ENCODE assay signal across 21 cellular contexts in the genomic region with DNA sequence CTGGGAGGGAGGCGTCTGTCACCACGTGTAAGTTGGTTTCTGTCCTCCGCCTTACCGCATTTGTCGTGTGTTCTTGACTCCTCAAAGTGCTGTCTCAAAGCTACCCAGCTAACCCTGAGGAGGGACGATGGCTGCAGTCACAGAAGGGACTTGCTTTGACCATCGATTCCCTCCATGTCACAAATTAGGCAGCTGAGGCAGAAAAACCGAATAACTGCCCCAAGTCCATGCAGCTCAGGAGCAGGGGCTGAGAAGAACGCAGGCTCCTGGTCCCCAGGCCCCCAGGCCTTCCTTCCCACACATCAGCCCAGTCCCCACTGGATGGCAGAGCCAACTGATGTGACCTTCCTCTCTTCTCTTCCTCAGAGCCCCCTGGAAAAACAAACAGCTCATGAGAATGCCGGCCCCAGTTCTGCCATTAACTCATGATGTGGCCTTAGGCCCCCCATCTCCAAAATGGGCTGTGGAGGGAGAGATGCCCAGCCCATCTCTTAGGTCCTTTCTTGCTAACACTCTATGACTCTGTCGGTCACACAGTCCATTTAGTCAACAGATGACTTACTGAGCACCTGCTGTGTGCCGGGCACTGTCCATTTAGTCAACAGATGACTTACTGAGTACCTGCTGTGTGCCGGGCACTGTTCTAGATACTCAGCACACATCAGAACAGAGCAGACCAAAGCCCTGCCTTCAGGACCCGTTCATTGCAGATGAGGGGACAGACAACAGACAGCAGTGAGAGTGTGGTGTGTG. TPM values are rescaled to one million over a fixed set of nuclear protein-coding genes. Genes with fewer than 3 reads are reported as not detected.
DNase-seq lines count a peak whose midpoint lies in the region; ATAC-seq and TF ChIP-seq lines count a peak whose summit lies in the region.
"Had no signal": no experiment of that assay in that cellular context is flagged by ENCODE, and none has a peak within 500 bp of the region (broad histone marks: within the 10 kb centered on the region; RNA-seq: fewer than 3 reads in every experiment).

No MANE protein-coding gene starts in this region.

- H3K27me3 Mint-ChIP-seq in activated naive CD4-positive, alpha-beta T cell treated with anti-CD3 and anti-CD28 coated beads, Interleukin-2, amount 50 U/mL, for 24 hours, result no peaks in the 10 kb centered on the region
- H3K27me3 Mint-ChIP-seq in activated CD4-positive, alpha-beta memory T cell treated with anti-CD3 and anti-CD28 coated beads, Interleukin-2, amount 10 ng/mL, durations not matched to agents 7 days and 5 days, result no peaks in the 10 kb centered on the region
- no peaks in the 10 kb centered on the region for H3K27me3 Mint-ChIP-seq in type B pancreatic cell
- H3K27me3 Mint-ChIP-seq: activated CD4-positive, alpha-beta T cell treated with anti-CD3 and anti-CD28 coated beads for 36 hours had no signal

- CTCF ChIA-PET in activated CD4-positive, alpha-beta memory T cell treated with anti-CD3 and anti-CD28 coated beads, Interleukin-2, amount 10 ng/mL, durations not matched to agents 7 days and 5 days (lab: Charles Lee), result no interaction called here

- ATAC-seq in HG03432 (IDR thresholded peaks at IDR 0.05; ENCODE audit: unreplicated experiment) (no peak), esophagus mucosa (no peak)
- ATAC-seq: activated CD4-positive, alpha-beta T cell treated with anti-CD3 and anti-CD28 coated beads for 36 hours had no signal

- peaks cover 4% of the 10 kb centered on the region for H3K4me1 Mint-ChIP-seq in activated naive CD4-positive, alpha-beta T cell treated with anti-CD3 and anti-CD28 coated beads, Interleukin-2, amount 50 U/mL, for 24 hours
- no peaks in the 10 kb centered on the region for H3K4me1 Mint-ChIP-seq in activated CD4-positive, alpha-beta memory T cell treated with anti-CD3 and anti-CD28 coated beads, Interleukin-2, amount 10 ng/mL, durations not matched to agents 7 days and 5 days
- peaks cover 12% of the 10 kb centered on the region for H3K4me1 Mint-ChIP-seq in type B pancreatic cell (ENCODE audit: unreplicated experiment)
- H3K4me1 Mint-ChIP-seq: activated CD4-positive, alpha-beta T cell treated with anti-CD3 and anti-CD28 coated beads for 36 hours had no signal

- DNase-seq in activated naive CD4-positive, alpha-beta T cell treated with Interleukin-2 at 50 U/mL for 16 hours, result no peak
- DNase-seq in activated CD4-positive, alpha-beta memory T cell treated with anti-CD3 and anti-CD28 coated beads, Interleukin-2, amount 10 ng/mL, durations not matched to agents 7 days and 5 days, result peak; percentile 4
- DNase-seq in islet precursor cell (peak; percentile 50), type B pancreatic cell (ENCODE audit: extremely low spot score, unreplicated experiment) (peak; percentile 54), kidney glomerular epithelial cell (lab: John Stamatoyannopoulos, UW) (no peak)
- DNase-seq: activated CD4-positive, alpha-beta T cell treated with anti-CD3 and anti-CD28 coated beads for 36 hours; amygdala; central memory CD4-positive, alpha-beta T cell; DMS53; effector CD4-positive, alpha-beta T cell; esophagus squamous epithelium; Kasumi-1; left colon; NCI-H1105; NCI-H2107; NCI-H510A treated with DMSO at 0.1 percent for 48 hours; RPMI8226; stimulated activated CD4-positive, alpha-beta T cell treated with anti-CD3 and anti-CD28 coated beads, Interleukin-4, amount 100 ng/mL, for 1 hour had no signal

- POLR2A ChIA-PET in activated CD4-positive, alpha-beta memory T cell treated with anti-CD3 and anti-CD28 coated beads, Interleukin-2, amount 10 ng/mL, durations not matched to agents 7 days and 5 days (lab: Charles Lee), result no interaction called here

- no peak overlapping the region for H3K4me3 Mint-ChIP-seq in activated naive CD4-positive, alpha-beta T cell treated with anti-CD3 and anti-CD28 coated beads, Interleukin-2, amount 50 U/mL, for 24 hours
- H3K4me3 Mint-ChIP-seq in activated CD4-positive, alpha-beta memory T cell treated with anti-CD3 and anti-CD28 coated beads, Interleukin-2, amount 10 ng/mL, durations not matched to agents 7 days and 5 days, result no peak overlapping the region
- H3K4me3 Mint-ChIP-seq in type B pancreatic cell, result no peak overlapping the region
- H3K4me3 Mint-ChIP-seq: activated CD4-positive, alpha-beta T cell treated with anti-CD3 and anti-CD28 coated beads for 36 hours had no signal

- peaks cover 18% of the 10 kb centered on the region for H3K36me3 Mint-ChIP-seq in activated naive CD4-positive, alpha-beta T cell treated with anti-CD3 and anti-CD28 coated beads, Interleukin-2, amount 50 U/mL, for 24 hours
- peaks cover 22% of the 10 kb centered on the region for H3K36me3 Mint-ChIP-seq in activated CD4-positive, alpha-beta memory T cell treated with anti-CD3 and anti-CD28 coated beads, Interleukin-2, amount 10 ng/mL, durations not matched to agents 7 days and 5 days (ENCODE audit: low read depth)
- peaks cover 17% of the 10 kb centered on the region for H3K36me3 Mint-ChIP-seq in type B pancreatic cell

- no peak for TF ChIP-seq CTCF in type B pancreatic cell (conservative IDR thresholded peaks at IDR 0.05)

- H3K27ac Mint-ChIP-seq in activated naive CD4-positive, alpha-beta T cell treated with anti-CD3 and anti-CD28 coated beads, Interleukin-2, amount 50 U/mL, for 24 hours, result peak overlapping the region; percentile 56
- no peak overlapping the region for H3K27ac Mint-ChIP-seq in activated CD4-positive, alpha-beta memory T cell treated with anti-CD3 and anti-CD28 coated beads, Interleukin-2, amount 10 ng/mL, durations not matched to agents 7 days and 5 days
- H3K27ac Mint-ChIP-seq in type B pancreatic cell, result peak overlapping the region; percentile 11
- H3K27ac Mint-ChIP-seq: activated CD4-positive, alpha-beta T cell treated with anti-CD3 and anti-CD28 coated beads for 36 hours had no signal

- H3K9me3 Mint-ChIP-seq in activated naive CD4-positive, alpha-beta T cell treated with anti-CD3 and anti-CD28 coated beads, Interleukin-2, amount 50 U/mL, for 24 hours, result peaks cover 8% of the 10 kb centered on the region
- no peaks in the 10 kb centered on the region for H3K9me3 Mint-ChIP-seq in activated CD4-positive, alpha-beta memory T cell treated with anti-CD3 and anti-CD28 coated beads, Interleukin-2, amount 10 ng/mL, durations not matched to agents 7 days and 5 days
- peaks cover 3% of the 10 kb centered on the region for H3K9me3 Mint-ChIP-seq in type B pancreatic cell

RNA-seq across cellular contexts. Expression of gene MTERF4, which starts 19.6 kb away (rescaled TPM):
- 10 to 100 TPM; 41.5 to 45.4 TPM for total RNA-seq in activated CD4-positive, alpha-beta memory T cell treated with anti-CD3 and anti-CD28 coated beads, Interleukin-2, amount 10 ng/mL, durations not matched to agents 7 days and 5 days
- total RNA-seq in type B pancreatic cell (ENCODE audit: low replicate concordance) (38.9 and 46.3 TPM in 2 replicates), esophagus mucosa (23.7 TPM)

Comparison
In these comparisons a context has a peak if more than half of its experiments do, and no peak if none do; other contexts are left out.
1. DNase-seq: peak in activated CD4-positive, alpha-beta memory T cell treated with anti-CD3 and anti-CD28 coated beads, Interleukin-2, amount 10 ng/mL, durations not matched to agents 7 days and 5 days (single experiment), islet precursor cell (single experiment) and type B pancreatic cell (single experiment); none in activated naive CD4-positive, alpha-beta T cell treated with Interleukin-2 at 50 U/mL for 16 hours (single experiment) and kidney glomerular epithelial cell (single experiment).